Comparison of ENCODE assay signal across 8 cellular contexts in the genomic region with DNA sequence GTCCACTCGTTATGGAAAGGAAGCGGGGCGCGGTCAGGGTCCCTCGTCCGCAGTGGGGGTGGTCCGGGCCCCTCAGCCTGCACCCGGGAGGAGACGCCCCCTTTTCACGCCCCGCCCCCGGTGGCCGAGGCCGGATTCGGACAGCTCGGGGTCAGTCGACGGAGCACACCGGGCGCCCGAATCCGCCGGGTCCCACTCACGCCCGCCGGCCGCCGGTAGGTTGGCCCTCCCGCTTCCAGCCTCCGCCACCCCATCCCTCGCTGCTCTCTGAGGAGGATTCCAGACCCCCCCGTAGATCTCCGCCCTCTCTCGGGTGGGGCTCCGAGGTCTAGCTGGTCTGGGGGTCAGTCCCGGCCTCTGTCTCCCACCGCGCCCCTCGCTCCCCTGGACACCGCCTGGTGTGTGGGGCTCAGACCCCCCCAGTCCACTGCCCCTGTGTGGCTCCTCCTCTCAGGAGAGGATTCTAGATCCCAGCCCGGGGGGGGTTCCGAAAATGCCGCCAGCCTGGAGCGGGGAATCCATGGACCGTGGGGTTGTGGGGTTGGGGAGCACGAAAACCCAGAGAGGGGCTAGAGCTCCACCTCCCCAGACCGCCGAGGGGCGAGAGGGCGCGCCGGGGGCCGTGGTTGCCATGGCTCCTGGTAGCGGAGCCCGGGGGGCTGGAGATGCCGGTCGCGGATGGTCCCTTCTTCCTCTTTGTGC. TPM values are rescaled to one million over a fixed set of nuclear protein-coding genes. Genes with fewer than 3 reads are reported as not detected.
DNase-seq lines count a peak whose midpoint lies in the region; ATAC-seq and TF ChIP-seq lines count a peak whose summit lies in the region.

No MANE protein-coding gene starts in this region.

- peak overlapping the region in 7 of 11 experiments; percentile 11 to 46 (median 26); a peak in 7 of 22 replicates for H3K9ac ChIP-seq in BLaER1 treated with 17β-estradiol and CSF1 and Interleukin-3, amounts not matched to agents 10 nM and 100 nM

- peaks cover 46 to 66% (median 61%) of the 10 kb centered on the region in 11 experiments for H3K27me3 ChIP-seq in BLaER1 treated with 17β-estradiol and CSF1 and Interleukin-3, amounts not matched to agents 10 nM and 100 nM

- peaks cover 22% of the 10 kb centered on the region for H3K4me1 Mint-ChIP-seq in nephron
- no peaks in the 10 kb centered on the region for H3K4me1 Mint-ChIP-seq in activated T-helper 17 cell treated with anti-CD3 and anti-CD28 coated beads, Interleukin-2, amount 50 U/mL, for 72 hours

- H3K36me3 ChIP-seq in BLaER1 treated with 17β-estradiol and CSF1 and Interleukin-3, amounts not matched to agents 10 nM and 100 nM: no peaks in the 10 kb centered on the region
- no peaks in the 10 kb centered on the region for H3K36me3 ChIP-seq in HEK293 (ENCODE audit: control insufficient read depth in 2 of 2, insufficient read depth in 1 of 2, low read length in 2 of 2)

- peak overlapping the region; percentile 50 to 70 (median 59) for H3K4me3 ChIP-seq in BLaER1 treated with 17β-estradiol and CSF1 and Interleukin-3, amounts not matched to agents 10 nM and 100 nM
- peak overlapping the region; percentile 39 for H3K4me3 ChIP-seq in HEK293 (ENCODE audit: low read depth, low read length)
- H3K4me3 ChIP-seq in coronary artery: peak overlapping the region; percentile 64

- DNase-seq in coronary artery (ENCODE audit: low spot score): no peak
- DNase-seq in cortex of kidney (lab: John Stamatoyannopoulos, UW): no peak
- DNase-seq in NCI-H2029 (lab: John Stamatoyannopoulos, UW): no peak
- DNase-seq in stimulated activated CD4-positive, alpha-beta T cell treated with anti-CD3 and anti-CD28 coated beads, Interleukin-4, amount 100 ng/mL, for 24 hours: no peak

- no peak overlapping the region for H3K27ac ChIP-seq in BLaER1 treated with 17β-estradiol and CSF1 and Interleukin-3, amounts not matched to agents 10 nM and 100 nM
- H3K27ac ChIP-seq in HEK293 (ENCODE audit: extremely low read depth, low read depth, low read length) (no peak overlapping the region; the same call in 1 of the 2 replicates), coronary artery (peak overlapping the region in 1 of 2 donors; percentile 22)

- no peak for TF ChIP-seq CTCF in HEK293 (tag by site-specific recombination; IDR thresholded peaks at IDR 0.05)
- TF ChIP-seq CTCF in coronary artery (IDR thresholded peaks at IDR 0.05): no peak
- no peak for TF ChIP-seq CTCF in nephron (IDR thresholded peaks at IDR 0.05; ENCODE audit: unreplicated experiment in 3 of 3)

- POLR2A ChIA-PET in HEK293 (lab: Yijun Ruan, JAX): no interaction called here

- no peak overlapping the region for H3K27ac Mint-ChIP-seq in nephron
- no peak overlapping the region for H3K27ac Mint-ChIP-seq in activated T-helper 17 cell treated with anti-CD3 and anti-CD28 coated beads, Interleukin-2, amount 50 U/mL, for 72 hours

- H3K4me1 ChIP-seq in BLaER1 treated with 17β-estradiol and CSF1 and Interleukin-3, amounts not matched to agents 10 nM and 100 nM: peaks cover 0 to 12% (median 10%) of the 10 kb centered on the region in 10 experiments; a peak in 13 of 20 replicates
- no peaks in the 10 kb centered on the region for H3K4me1 ChIP-seq in HEK293 (ENCODE audit: control insufficient read depth, insufficient read depth, low read length)

- H3K27me3 Mint-ChIP-seq in nephron (ENCODE audit: low read depth): peaks cover 84% of the 10 kb centered on the region
- peaks cover 23% of the 10 kb centered on the region for H3K27me3 Mint-ChIP-seq in activated T-helper 17 cell treated with anti-CD3 and anti-CD28 coated beads, Interleukin-2, amount 50 U/mL, for 72 hours

- ATAC-seq in activated T-helper 17 cell treated with anti-CD3 and anti-CD28 coated beads, Interleukin-2, amount 50 U/mL, for 72 hours (replicated peaks): no peak

- H4K20me1 ChIP-seq in BLaER1 treated with 17β-estradiol and CSF1 and Interleukin-3, amounts not matched to agents 10 nM and 100 nM: peaks cover 0 to 4% (median 0%) of the 10 kb centered on the region in 11 experiments; a peak in 1 of 22 replicates

- H3K4me3 Mint-ChIP-seq in nephron: peak overlapping the region; percentile 83 to 87 (median 84)
- no peak overlapping the region for H3K4me3 Mint-ChIP-seq in activated T-helper 17 cell treated with anti-CD3 and anti-CD28 coated beads, Interleukin-2, amount 50 U/mL, for 72 hours

- peaks cover 0 to 26% (median 18%) of the 10 kb centered on the region in 11 experiments; a peak in 18 of 22 replicates for H3K9me3 ChIP-seq in BLaER1 treated with 17β-estradiol and CSF1 and Interleukin-3, amounts not matched to agents 10 nM and 100 nM (replicated peaks in 1 of 11)
- H3K9me3 ChIP-seq in HEK293 (ENCODE audit: control insufficient read depth, insufficient read depth, low read depth, low read length): no peaks in the 10 kb centered on the region

- H3K36me3 Mint-ChIP-seq in nephron (ENCODE audit: low read depth): no peaks in the 10 kb centered on the region
- H3K36me3 Mint-ChIP-seq in activated T-helper 17 cell treated with anti-CD3 and anti-CD28 coated beads, Interleukin-2, amount 50 U/mL, for 72 hours (ENCODE audit: low read depth): peaks cover 6% of the 10 kb centered on the region

- CTCF ChIA-PET in HEK293 (lab: Yijun Ruan, JAX): no interaction called here

- H3K9me3 Mint-ChIP-seq in nephron: no peaks in the 10 kb centered on the region
- peaks cover 6% of the 10 kb centered on the region for H3K9me3 Mint-ChIP-seq in activated T-helper 17 cell treated with anti-CD3 and anti-CD28 coated beads, Interleukin-2, amount 50 U/mL, for 72 hours

- peak overlapping the region; percentile 75 to 94 (median 88) for H3K4me2 ChIP-seq in BLaER1 treated with 17β-estradiol and CSF1 and Interleukin-3, amounts not matched to agents 10 nM and 100 nM

TF ChIP-seq in HEK293, 187 proteins besides CTCF, POLR2A, EP300 and RAD21 (continues in another document):
- TF ChIP-seq ZNF157 (tag by site-specific recombination; IDR thresholded peaks at IDR 0.05) (no peak), ZNF311 (tag by site-specific recombination; IDR thresholded peaks at IDR 0.05; ENCODE audit: borderline replicate concordance) (no peak), ZSCAN16 (tag by site-specific recombination; IDR thresholded peaks at IDR 0.05) (no peak), ZNF549 (tag by site-specific recombination; IDR thresholded peaks at IDR 0.05) (no peak), ZNF561 (tag by site-specific recombination; IDR thresholded peaks at IDR 0.05; ENCODE audit: borderline replicate concordance) (no peak), ZFP37 (tag by site-specific recombination; IDR thresholded peaks at IDR 0.05) (no peak), ZNF624 (tag by site-specific recombination; IDR thresholded peaks at IDR 0.05) (no peak), ZNF239 (tag by site-specific recombination; IDR thresholded peaks at IDR 0.05) (no peak), SP3 (tag by site-specific recombination; IDR thresholded peaks at IDR 0.05) (peak; percentile 36), ZFP69B (tag by site-specific recombination; IDR thresholded peaks at IDR 0.05) (0 out of 2 replicates have a peak, but pooled peaks have one; percentile 18), ZNF202 (tag by site-specific recombination; IDR thresholded peaks at IDR 0.05; ENCODE audit: borderline replicate concordance) (no peak)
- TF ChIP-seq, protein P1, sequence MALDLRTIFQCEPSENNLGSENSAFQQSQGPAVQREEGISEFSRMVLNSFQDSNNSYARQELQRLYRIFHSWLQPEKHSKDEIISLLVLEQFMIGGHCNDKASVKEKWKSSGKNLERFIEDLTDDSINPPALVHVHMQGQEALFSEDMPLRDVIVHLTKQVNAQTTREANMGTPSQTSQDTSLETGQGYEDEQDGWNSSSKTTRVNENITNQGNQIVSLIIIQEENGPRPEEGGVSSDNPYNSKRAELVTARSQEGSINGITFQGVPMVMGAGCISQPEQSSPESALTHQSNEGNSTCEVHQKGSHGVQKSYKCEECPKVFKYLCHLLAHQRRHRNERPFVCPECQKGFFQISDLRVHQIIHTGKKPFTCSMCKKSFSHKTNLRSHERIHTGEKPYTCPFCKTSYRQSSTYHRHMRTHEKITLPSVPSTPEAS (tag by site-specific recombination; IDR thresholded peaks at IDR 0.05): no peak
- TF ChIP-seq, protein P2, sequence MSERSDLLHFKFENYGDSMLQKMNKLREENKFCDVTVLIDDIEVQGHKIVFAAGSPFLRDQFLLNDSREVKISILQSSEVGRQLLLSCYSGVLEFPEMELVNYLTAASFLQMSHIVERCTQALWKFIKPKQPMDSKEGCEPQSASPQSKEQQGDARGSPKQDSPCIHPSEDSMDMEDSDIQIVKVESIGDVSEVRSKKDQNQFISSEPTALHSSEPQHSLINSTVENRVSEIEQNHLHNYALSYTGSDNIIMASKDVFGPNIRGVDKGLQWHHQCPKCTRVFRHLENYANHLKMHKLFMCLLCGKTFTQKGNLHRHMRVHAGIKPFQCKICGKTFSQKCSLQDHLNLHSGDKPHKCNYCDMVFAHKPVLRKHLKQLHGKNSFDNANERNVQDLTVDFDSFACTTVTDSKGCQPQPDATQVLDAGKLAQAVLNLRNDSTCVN (tag by site-specific recombination; optimal IDR thresholded peaks at IDR 0.05): no peak
- TF ChIP-seq, protein P3, sequence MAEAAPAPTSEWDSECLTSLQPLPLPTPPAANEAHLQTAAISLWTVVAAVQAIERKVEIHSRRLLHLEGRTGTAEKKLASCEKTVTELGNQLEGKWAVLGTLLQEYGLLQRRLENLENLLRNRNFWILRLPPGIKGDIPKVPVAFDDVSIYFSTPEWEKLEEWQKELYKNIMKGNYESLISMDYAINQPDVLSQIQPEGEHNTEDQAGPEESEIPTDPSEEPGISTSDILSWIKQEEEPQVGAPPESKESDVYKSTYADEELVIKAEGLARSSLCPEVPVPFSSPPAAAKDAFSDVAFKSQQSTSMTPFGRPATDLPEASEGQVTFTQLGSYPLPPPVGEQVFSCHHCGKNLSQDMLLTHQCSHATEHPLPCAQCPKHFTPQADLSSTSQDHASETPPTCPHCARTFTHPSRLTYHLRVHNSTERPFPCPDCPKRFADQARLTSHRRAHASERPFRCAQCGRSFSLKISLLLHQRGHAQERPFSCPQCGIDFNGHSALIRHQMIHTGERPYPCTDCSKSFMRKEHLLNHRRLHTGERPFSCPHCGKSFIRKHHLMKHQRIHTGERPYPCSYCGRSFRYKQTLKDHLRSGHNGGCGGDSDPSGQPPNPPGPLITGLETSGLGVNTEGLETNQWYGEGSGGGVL (tag by site-specific recombination; IDR thresholded peaks at IDR 0.05): peak; percentile 42; the same call in 1 of the 2 replicates

RNA-seq across cellular contexts. Expression of a gene that starts 0.7 kb away (rescaled TPM):
- total RNA-seq in activated T-helper 17 cell treated with anti-CD3 and anti-CD28 coated beads, Interleukin-2, amount 50 U/mL, for 72 hours: not detected
